11 cellular contexts compared by ENCODE assay signal in the genomic region with DNA sequence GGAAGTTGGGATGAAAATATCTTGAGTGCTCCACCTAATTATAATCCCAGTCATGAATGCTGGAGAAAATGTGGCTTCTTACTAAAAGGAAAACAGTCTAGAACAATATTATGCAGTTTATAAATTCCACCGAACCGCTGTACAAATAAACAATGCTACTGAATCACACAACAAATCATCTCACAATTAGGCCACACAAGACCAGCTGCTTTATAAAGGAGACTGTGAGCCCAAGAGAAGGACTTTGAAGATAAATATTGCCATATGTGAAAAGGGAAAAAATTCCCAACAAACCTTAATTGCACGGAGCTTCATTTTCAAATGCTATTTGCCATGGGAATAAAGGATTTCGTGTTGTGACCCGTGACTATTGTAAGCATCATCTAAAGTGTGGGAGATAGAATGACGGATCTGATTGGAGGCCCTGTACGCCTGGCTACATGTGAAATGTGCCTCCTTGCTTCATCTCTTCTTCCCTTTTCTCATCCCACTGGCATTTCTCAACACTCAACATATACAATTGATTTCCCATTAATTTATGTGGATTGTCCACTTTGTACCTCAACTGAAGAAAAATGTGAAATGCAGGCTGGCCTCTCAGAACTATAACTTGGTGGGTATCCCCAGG.
DNase-seq lines count a peak whose midpoint lies in the region; ATAC-seq and TF ChIP-seq lines count a peak whose summit lies in the region.
"Had no signal": no experiment of that assay in that cellular context is flagged by ENCODE, and none has a peak within 500 bp of the region (broad histone marks: within the 10 kb centered on the region; RNA-seq: fewer than 3 reads in every experiment).

No MANE protein-coding gene starts in this region.

- H3K4me3 Mint-ChIP-seq in brain (peak overlapping the region in 1 of 5 experiments; percentile 27), nephron (no peak overlapping the region)
- H3K4me3 Mint-ChIP-seq: central memory CD8-positive, alpha-beta T cell had no signal

- H3K36me3 Mint-ChIP-seq in brain (no peaks in the 10 kb centered on the region), nephron (ENCODE audit: low read depth) (no peaks in the 10 kb centered on the region)

- H3K4me1 Mint-ChIP-seq in brain: peaks cover 39% of the 10 kb centered on the region
- H3K4me1 Mint-ChIP-seq in nephron: peaks cover 40% of the 10 kb centered on the region
- H3K4me1 Mint-ChIP-seq: central memory CD8-positive, alpha-beta T cell had no signal

- H3K9me3 Mint-ChIP-seq in brain (no peaks in the 10 kb centered on the region), nephron (no peaks in the 10 kb centered on the region)
- H3K9me3 Mint-ChIP-seq: central memory CD8-positive, alpha-beta T cell had no signal

- no peak for ATAC-seq in GM18909 (IDR thresholded peaks at IDR 0.05; ENCODE audit: poor library complexity, unreplicated experiment)
- ATAC-seq: PC-3 had no signal

- DNase-seq in AG08395 (ENCODE audit: low spot score): peak; percentile 66
- peak; percentile 86 for DNase-seq in HFF-Myc (ENCODE audit: extremely low read depth, low read depth)
- DNase-seq in NCI-H82 (lab: John Stamatoyannopoulos, UW): no peak
- no peak for DNase-seq in OCI-M1 (lab: John Stamatoyannopoulos, UW)
- DNase-seq in OCI-M2 (lab: John Stamatoyannopoulos, UW; ENCODE audit: unreplicated experiment): no peak
- DNase-seq: PC-3; stimulated activated CD4-positive, alpha-beta T cell treated with anti-CD3 and anti-CD28 coated beads, Interleukin-12 subunit alpha, Interleukin-12 subunit beta, amount 100 ng/mL, for 4 hours had no signal

- H3K27me3 Mint-ChIP-seq in brain (no peaks in the 10 kb centered on the region), nephron (ENCODE audit: low read depth) (no peaks in the 10 kb centered on the region)
- H3K27me3 Mint-ChIP-seq: central memory CD8-positive, alpha-beta T cell had no signal

- TF ChIP-seq CTCF in HFF-Myc (IDR thresholded peaks at IDR 0.05; ENCODE audit: low read depth, low read length, missing control alignments) (no peak), brain (conservative IDR thresholded peaks at IDR 0.05) (no peak), nephron (IDR thresholded peaks at IDR 0.05; ENCODE audit: unreplicated experiment in 3 of 3) (no peak)

- H3K27ac Mint-ChIP-seq in brain (peak overlapping the region in 3 of 5 experiments; percentile 56 to 85 (median 82)), nephron (peak overlapping the region; percentile 22 to 46 (median 22))

- H3K4me3 ChIP-seq in HFF-Myc (replicated peaks; ENCODE audit: low read depth, low read length): no peak overlapping the region

Comparison
In these comparisons a context has a peak if more than half of its experiments do, and no peak if none do; other contexts are left out.
1. DNase-seq: peak in AG08395 (single experiment) and HFF-Myc (single experiment); none in NCI-H82 (single experiment), OCI-M1 (single experiment) and OCI-M2 (single experiment).